ENCODE assay signal across 15 cellular contexts in the genomic region with DNA sequence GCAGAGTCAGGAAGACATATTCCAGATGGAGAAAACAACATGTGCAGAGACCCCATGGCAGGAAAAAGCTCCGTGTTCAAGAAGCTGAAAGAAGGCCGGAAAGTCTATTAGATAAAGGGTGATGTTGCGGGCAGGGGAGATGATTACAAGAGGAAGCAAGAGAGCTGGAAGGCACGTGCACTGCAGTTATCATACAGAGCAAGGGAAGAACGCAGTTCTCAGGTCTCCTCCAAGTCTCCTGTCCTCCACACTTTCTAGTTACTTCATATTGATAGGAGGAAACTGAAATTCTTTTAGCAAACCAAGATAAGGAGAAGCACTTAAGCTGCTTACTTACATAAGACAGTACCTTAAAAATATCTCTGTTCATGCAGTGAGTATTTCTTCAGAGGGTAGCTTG.
"Had no signal": no experiment of that assay in that cellular context is flagged by ENCODE, and none has a peak within 500 bp of the region (broad histone marks: within the 10 kb centered on the region; RNA-seq: fewer than 3 reads in every experiment).

No MANE protein-coding gene starts in this region.

- H3K27ac Mint-ChIP-seq: dendritic cell treated with granulocyte-macrophage colony-stimulating factor and Interleukin-4, amounts not matched to agents 40 ng/mL and 50 ng/mL, for 4 days; naive B cell; stimulated activated memory B cell treated with anti-CD40 and anti-IgM and Interleukin-4, amounts not matched to agents 10 μg/mL and 1 μg/mL and 100 μg/mL, for 72 hours; stimulated activated naive CD8-positive, alpha-beta T cell treated with anti-CD3 and anti-CD28 coated beads, Interleukin-15, Interleukin-2, amounts not matched to agents 100 ng/mL and 50 ng/mL, for 24 hours had no signal

- H3K4me1 ChIP-seq: left ventricle myocardium inferior, psoas muscle, spleen, testis, tibial nerve, upper lobe of right lung, vagina had no signal

- H3K9me3 ChIP-seq: left ventricle myocardium inferior, neutrophil, psoas muscle, testis, tibial nerve, upper lobe of right lung, vagina had no signal

- DNase-seq: kidney, left ventricle myocardium inferior, psoas muscle, spleen, upper lobe of right lung had no signal

- H3K4me1 Mint-ChIP-seq: naive B cell had no signal

- H3K27me3 ChIP-seq: hepatocyte, spleen, testis, tibial nerve, upper lobe of right lung, vagina had no signal

- H3K36me3 ChIP-seq: left ventricle myocardium inferior, neutrophil, tibial nerve, upper lobe of right lung, vagina had no signal

- H3K36me3 Mint-ChIP-seq: naive B cell; stimulated activated memory B cell treated with anti-CD40 and anti-IgM and Interleukin-4, amounts not matched to agents 10 μg/mL and 1 μg/mL and 100 μg/mL, for 72 hours had no signal

- H3K4me3 Mint-ChIP-seq: dendritic cell treated with granulocyte-macrophage colony-stimulating factor and Interleukin-4, amounts not matched to agents 40 ng/mL and 50 ng/mL, for 4 days; naive B cell; stimulated activated memory B cell treated with anti-CD40 and anti-IgM and Interleukin-4, amounts not matched to agents 10 μg/mL and 1 μg/mL and 100 μg/mL, for 72 hours; stimulated activated naive CD8-positive, alpha-beta T cell treated with anti-CD3 and anti-CD28 coated beads, Interleukin-15, Interleukin-2, amounts not matched to agents 100 ng/mL and 50 ng/mL, for 24 hours had no signal

- H3K9me3 Mint-ChIP-seq: dendritic cell treated with granulocyte-macrophage colony-stimulating factor and Interleukin-4, amounts not matched to agents 40 ng/mL and 50 ng/mL, for 4 days; stimulated activated naive CD8-positive, alpha-beta T cell treated with anti-CD3 and anti-CD28 coated beads, Interleukin-15, Interleukin-2, amounts not matched to agents 100 ng/mL and 50 ng/mL, for 24 hours had no signal

- H3K27ac ChIP-seq: hepatocyte, left ventricle myocardium inferior, neutrophil, psoas muscle, spleen, testis, tibial nerve, upper lobe of right lung, vagina had no signal

- H3K27me3 Mint-ChIP-seq: stimulated activated naive CD8-positive, alpha-beta T cell treated with anti-CD3 and anti-CD28 coated beads, Interleukin-15, Interleukin-2, amounts not matched to agents 100 ng/mL and 50 ng/mL, for 24 hours had no signal

- H3K4me3 ChIP-seq: hepatocyte, left ventricle myocardium inferior, lung, psoas muscle, spleen, testis, tibial nerve, upper lobe of right lung, vagina had no signal
